ENCODE assay signal across 9 cellular contexts in genomic region chr5:173963867-173964429, GRCh38. TPM values are rescaled to one million over a fixed set of nuclear protein-coding genes. Genes with fewer than 3 reads are reported as not detected.
DNase-seq lines count a peak whose midpoint lies in the region; TF ChIP-seq lines count a peak whose summit lies in the region.
"Had no signal": no experiment of that assay in that cellular context is flagged by ENCODE, and none has a peak within 500 bp of the region (broad histone marks: within the 10 kb centered on the region; RNA-seq: fewer than 3 reads in every experiment).

No MANE protein-coding gene starts in this region.

- H3K27me3 ChIP-seq in HUES64 (ENCODE audit: insufficient read depth, low read length), result no peaks in the 10 kb centered on the region
- no peaks in the 10 kb centered on the region for H3K27me3 ChIP-seq in HAP-1 (ENCODE audit: low read depth)

- TF ChIP-seq CTCF in VCaP (conservative IDR thresholded peaks at IDR 0.05), result no peak

- H3K36me3 ChIP-seq in HUES64 (ENCODE audit: insufficient read depth, low read length) (no peaks in the 10 kb centered on the region), HAP-1 (replicated peaks) (no peaks in the 10 kb centered on the region)

- H3K27ac ChIP-seq in HUES64 (ENCODE audit: low read depth, low read length) (peak overlapping the region; percentile 85), VCaP (peak overlapping the region; percentile 82)

- H3K9me3 ChIP-seq in HUES64 (ENCODE audit: insufficient read depth, low read depth, low read length), result no peaks in the 10 kb centered on the region
- no peaks in the 10 kb centered on the region for H3K9me3 ChIP-seq in HAP-1

- in situ Hi-C loops in HAP-1 (cut with MboI; ENCODE audit: low sequenced_read_pairs), result loop anchor here (25.0 kb wide), 1 partner anchor 677 kb away; no protein-coding TSS in a partner anchor

- H3K4me3 ChIP-seq in HUES64 (ENCODE audit: low read length), result peak overlapping the region; percentile 43
- H3K4me3 ChIP-seq in HAP-1, result no peak overlapping the region
- H3K4me3 ChIP-seq: K562 had no signal

- DNase-seq in A172 (ENCODE audit: low spot score) (peak; percentile 86), iPS-NIHi11 (ENCODE audit: low spot score) (peak; percentile 75), amniotic stem cell (lab: John Stamatoyannopoulos, UW) (no peak), HAP-1 (ENCODE audit: low spot score in 2 of 2) (no peak), activated gamma-delta T cell (lab: John Stamatoyannopoulos, UW) (no peak), KG1 (lab: John Stamatoyannopoulos, UW) (no peak)

- H3K9ac ChIP-seq in HUES64 (ENCODE audit: low read depth, low read length), result peak overlapping the region; percentile 71

- H3K4me1 ChIP-seq in HUES64 (ENCODE audit: insufficient read depth, low read length), result peaks cover 24% of the 10 kb centered on the region
- H3K4me1 ChIP-seq in HAP-1, result no peaks in the 10 kb centered on the region; the same call in 1 of the 2 replicates

- WGBS in HUES64, result 84% methylated on average over 18 of the region's 18 CpGs

RNA-seq across cellular contexts. Expression of gene C5orf47, which starts 25.0 kb away (rescaled TPM):
- total RNA-seq in A172 (2014; rRNA removed; shearing (Covaris generic)), result not detected in 2 replicates
- not detected for polyA plus RNA-seq in HUES64 (2013, experiment 1 of 2)
- 0.19 TPM for polyA plus RNA-seq in HUES64 (2013, experiment 2 of 2)
- total RNA-seq: K562 had no signal

Comparison
In these comparisons a context has a peak if more than half of its experiments do, and no peak if none do; other contexts are left out.
1. DNase-seq: peak in A172 (single experiment) and iPS-NIHi11 (single experiment); none in amniotic stem cell (single experiment), HAP-1 (0 of 2), activated gamma-delta T cell (single experiment) and KG1 (single experiment).